In the genomic region with DNA sequence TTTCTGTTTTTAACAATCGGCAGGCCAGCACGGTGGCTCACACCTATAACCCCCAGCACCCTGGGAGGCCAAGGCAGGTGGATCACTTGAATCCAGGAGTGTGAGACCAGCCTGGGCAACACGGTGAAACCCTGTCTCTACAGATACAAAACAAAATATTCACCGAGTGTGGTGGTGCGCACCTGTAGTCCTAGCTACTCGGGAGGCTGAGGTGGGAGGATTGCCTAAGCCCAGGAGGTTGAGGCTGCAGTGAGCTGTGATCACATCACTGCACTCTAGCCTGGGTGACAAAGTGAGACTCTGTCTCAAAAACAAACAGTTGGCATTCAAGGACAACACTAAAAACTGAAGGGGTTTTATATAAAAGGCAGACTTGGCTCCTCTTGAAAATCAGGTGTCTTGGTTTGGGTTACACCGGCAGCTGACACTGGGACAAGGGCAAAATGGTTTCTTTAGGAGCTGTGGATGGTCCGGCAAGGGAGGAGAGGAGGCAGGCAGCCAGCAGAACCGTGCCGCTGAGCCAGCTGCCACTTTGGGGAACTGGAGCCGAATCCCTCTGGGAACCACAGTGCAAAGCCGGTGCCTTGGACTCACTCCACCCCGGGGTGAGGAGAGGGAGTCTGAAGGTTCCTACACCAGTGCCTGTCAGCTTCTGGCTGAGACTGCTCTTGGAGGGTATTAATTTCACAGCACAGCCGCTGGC, we compare ENCODE assay signal across 15 cellular contexts. TPM values are rescaled to one million over a fixed set of nuclear protein-coding genes. Genes with fewer than 3 reads are reported as not detected.
DNase-seq lines count a peak whose midpoint lies in the region; ATAC-seq and TF ChIP-seq lines count a peak whose summit lies in the region.
"Had no signal": no experiment of that assay in that cellular context is flagged by ENCODE, and none has a peak within 500 bp of the region (broad histone marks: within the 10 kb centered on the region; RNA-seq: fewer than 3 reads in every experiment).

No MANE protein-coding gene starts in this region.

- no peak for TF ChIP-seq CTCF in thoracic aorta (IDR thresholded peaks at IDR 0.05)

- peak overlapping the region in 1 of 2 experiments; percentile 60 for H3K18ac ChIP-seq in mesenchymal stem cell (ENCODE audit: low read depth in 1 of 2, low read length in 2 of 2)

- H3K79me1 ChIP-seq in mesenchymal stem cell (replicated peaks; ENCODE audit: low read length, poor library complexity, severe bottlenecking), result no peaks in the 10 kb centered on the region

- no peak overlapping the region for H2AFZ ChIP-seq in mesenchymal stem cell (ENCODE audit: low read depth, low read length)

- no peaks in the 10 kb centered on the region for H3K9me3 ChIP-seq in mesenchymal stem cell (ENCODE audit: control insufficient read depth, low read length)
- H3K9me3 ChIP-seq in thoracic aorta, result no peaks in the 10 kb centered on the region
- H3K9me3 ChIP-seq: colonic mucosa, pancreas, Peyer's patch had no signal

- H3K36me3 ChIP-seq in mesenchymal stem cell (ENCODE audit: control insufficient read depth in 1 of 2, insufficient read depth in 2 of 2, low read depth in 1 of 2, low read length in 2 of 2) (peaks cover 5 to 11% of the 10 kb centered on the region in 2 experiments), thoracic aorta (peaks cover 10% of the 10 kb centered on the region)
- H3K36me3 ChIP-seq: colonic mucosa, pancreas, Peyer's patch had no signal

- no peak overlapping the region for H3K4me3 ChIP-seq in mesenchymal stem cell (ENCODE audit: insufficient read depth in 1 of 2, low read depth in 1 of 2, low read length in 2 of 2)
- peak overlapping the region; percentile 12 for H3K4me3 ChIP-seq in thoracic aorta
- H3K4me3 ChIP-seq: colonic mucosa, pancreas, Peyer's patch had no signal

- H3K27ac ChIP-seq in caudate nucleus (ENCODE audit: low read depth, low read length) (peak overlapping the region; percentile 77), mesenchymal stem cell (ENCODE audit: low read length, poor library complexity, severe bottlenecking) (no peak overlapping the region), thoracic aorta (peak overlapping the region; percentile 38 to 45)
- H3K27ac ChIP-seq: colonic mucosa, pancreas, Peyer's patch had no signal

- H3K9ac ChIP-seq in mesenchymal stem cell (ENCODE audit: low read length), result no peak overlapping the region

- H3K4ac ChIP-seq in mesenchymal stem cell (ENCODE audit: low read depth in 1 of 2, low read length in 2 of 2), result no peak overlapping the region

- H2BK120ac ChIP-seq in mesenchymal stem cell (ENCODE audit: low read depth, low read length), result peak overlapping the region; percentile 2

- no peak overlapping the region for H4K8ac ChIP-seq in mesenchymal stem cell (ENCODE audit: low read length)

- peaks cover 0 to 7% of the 10 kb centered on the region in 2 experiments for H3K27me3 ChIP-seq in mesenchymal stem cell (ENCODE audit: control insufficient read depth in 1 of 2, insufficient read depth in 1 of 2, low read length in 2 of 2)
- no peaks in the 10 kb centered on the region for H3K27me3 ChIP-seq in thoracic aorta (replicated peaks; ENCODE audit: insufficient read depth)
- H3K27me3 ChIP-seq: colonic mucosa, pancreas, Peyer's patch had no signal

- WGBS in mesenchymal stem cell, result 96% methylated on average over 12 of the region's 14 CpGs

- no peak overlapping the region for H3K4me2 ChIP-seq in mesenchymal stem cell (ENCODE audit: low read length, poor library complexity, severe bottlenecking)

- ATAC-seq in thoracic aorta (ENCODE audit: insufficient number of reproducible peaks, low FRiP score, low read depth) (no peak), GM18520 (IDR thresholded peaks at IDR 0.05; ENCODE audit: unreplicated experiment) (no peak)
- ATAC-seq: T-cell had no signal

- no peak overlapping the region for H3K14ac ChIP-seq in mesenchymal stem cell (ENCODE audit: low read length in 2 of 2)

- H2BK12ac ChIP-seq in mesenchymal stem cell (ENCODE audit: low read length in 2 of 2), result peak overlapping the region in 1 of 2 experiments; percentile 2

- no peak overlapping the region for H3K23ac ChIP-seq in mesenchymal stem cell (ENCODE audit: low read length in 2 of 2)

- no peak overlapping the region for H2AK5ac ChIP-seq in mesenchymal stem cell (ENCODE audit: low read length, severe bottlenecking)

- H3K4me1 ChIP-seq in mesenchymal stem cell (ENCODE audit: control insufficient read depth, insufficient read depth, low read depth, low read length), result peaks cover 5% of the 10 kb centered on the region
- peaks cover 18 to 66% of the 10 kb centered on the region in 2 donors for H3K4me1 ChIP-seq in thoracic aorta (ENCODE audit: control insufficient read depth in 1 of 2, low read depth in 2 of 2)
- H3K4me1 ChIP-seq: colonic mucosa, pancreas had no signal

- H2BK5ac ChIP-seq in mesenchymal stem cell (ENCODE audit: low read depth, low read length, poor library complexity, severe bottlenecking), result no peak overlapping the region

- no peak overlapping the region for H2BK15ac ChIP-seq in mesenchymal stem cell (ENCODE audit: low read depth, poor library complexity, severe bottlenecking)

- DNase-seq in NCI-H2171 (lab: John Stamatoyannopoulos, UW) (peak; percentile 45), caudate nucleus (lab: John Stamatoyannopoulos, UW) (peak in 16 of 61 donors; percentile 15 to 57 (median 28)), mesenchymal stem cell (no peak), thoracic aorta (ENCODE audit: low spot score) (no peak)
- no peak for DNase-seq in activated CD4-positive, alpha-beta T cell treated with anti-CD3 and anti-CD28 coated beads, Interleukin-2, amount 50 U/mL, for 48 hours
- DNase-seq in activated effector memory CD4-positive, alpha-beta T cell treated with Interleukin-2 at 50 U/mL for 16 hours, result no peak
- DNase-seq: activated naive CD4-positive, alpha-beta T cell treated with anti-CD3 and anti-CD28 coated beads, Interleukin-2, amount 50 U/mL, for 16 hours; CD4-positive, CD25-positive, alpha-beta regulatory T cell; pancreas; Peyer's patch; stimulated activated CD4-positive, alpha-beta T cell treated with anti-CD3 and anti-CD28 coated beads, Interleukin-1b, Interleukin-23, amount 100 ng/mL, for 48 hours; stimulated activated CD8-positive, alpha-beta memory T cell treated with anti-CD3 and anti-CD28 coated beads, Interleukin-4, amount 100 ng/mL, for 48 hours; T-cell had no signal

- H4K91ac ChIP-seq in mesenchymal stem cell (ENCODE audit: low read length), result no peak overlapping the region

RNA-seq across cellular contexts. Expression of gene CHST3, which starts 52.6 kb away (rescaled TPM):
- 14.6 TPM for polyA plus RNA-seq in mesenchymal stem cell (2013, experiment 1 of 2)
- polyA plus RNA-seq in mesenchymal stem cell (2013, experiment 2 of 2), result 14.4 TPM
- total RNA-seq in thoracic aorta, result 10 to 100 TPM; 54.4 to 80.6 TPM
- total RNA-seq: CD4-positive, CD25-positive, alpha-beta regulatory T cell had no signal
- polyA plus RNA-seq: CD4-positive, CD25-positive, alpha-beta regulatory T cell had no signal
